Comparison of ENCODE assay signal across 8 cellular contexts in genomic region chr9:124257070-124257864, GRCh38. TPM values are rescaled to one million over a fixed set of nuclear protein-coding genes. Genes with fewer than 3 reads are reported as not detected.
DNase-seq lines count a peak whose midpoint lies in the region; ATAC-seq and TF ChIP-seq lines count a peak whose summit lies in the region.

No MANE protein-coding gene starts in this region.

- H4K20me1 ChIP-seq in fibroblast of lung (ENCODE audit: control insufficient read depth, extremely low read depth, insufficient read depth, low read length): no peaks in the 10 kb centered on the region

- no peaks in the 10 kb centered on the region for H3K27me3 ChIP-seq in Peyer's patch
- no peaks in the 10 kb centered on the region for H3K27me3 ChIP-seq in fibroblast of lung (ENCODE audit: control insufficient read depth, insufficient read depth, low read length)
- no peaks in the 10 kb centered on the region for H3K27me3 ChIP-seq in psoas muscle (ENCODE audit: insufficient read depth in 3 of 3, low read length in 2 of 3)

- H3K36me3 ChIP-seq in Peyer's patch (no peaks in the 10 kb centered on the region), fibroblast of lung (ENCODE audit: control insufficient read depth, insufficient read depth, low read length) (no peaks in the 10 kb centered on the region), psoas muscle (ENCODE audit: insufficient read depth in 1 of 2, low read depth in 1 of 2) (no peaks in the 10 kb centered on the region)

- H3K9me3 ChIP-seq in Peyer's patch (no peaks in the 10 kb centered on the region), fibroblast of lung (ENCODE audit: control insufficient read depth, insufficient read depth, low read depth, low read length) (no peaks in the 10 kb centered on the region), psoas muscle (no peaks in the 10 kb centered on the region)

- peak; percentile 1 for ATAC-seq in GM18502 (IDR thresholded peaks at IDR 0.05; ENCODE audit: poor library complexity, unreplicated experiment)
- ATAC-seq in psoas muscle: no peak

- TF ChIP-seq POLR2A in Peyer's patch (IDR thresholded peaks at IDR 0.05) (no peak), lower leg skin (IDR thresholded peaks at IDR 0.05) (no peak)

- 37 to 45% (median 37%) methylated on average over 27 to 32 of the region's 32 CpGs for WGBS in psoas muscle, 3 donors
- WGBS in lower leg skin, 2 donors: 42% methylated on average over 26 to 31 of the region's 32 CpGs

- TF ChIP-seq CTCF in Peyer's patch (IDR thresholded peaks at IDR 0.05) (no peak), fibroblast of lung (conservative IDR thresholded peaks at IDR 0.05 in 1 of 2, IDR thresholded peaks at IDR 0.05 in 1 of 2; ENCODE audit: low read depth in 1 of 2, low read length in 2 of 2) (no peak), psoas muscle (IDR thresholded peaks at IDR 0.05) (no peak), lower leg skin (IDR thresholded peaks at IDR 0.05) (no peak)

- H3K4me3 ChIP-seq in Peyer's patch (peak overlapping the region; percentile 28 to 98 (median 85)), fibroblast of lung (replicated peaks in 1 of 4; ENCODE audit: control extremely low read depth in 1 of 4, insufficient read depth in 1 of 4, low read depth in 3 of 4, low read length in 4 of 4) (peak overlapping the region; percentile 35 to 71 (median 54)), psoas muscle (peak overlapping the region; percentile 84), lower leg skin (ENCODE audit: low read depth, poor library complexity, severe bottlenecking) (no peak overlapping the region)

- H3K9ac ChIP-seq in fibroblast of lung (ENCODE audit: insufficient read depth, low read length): peak overlapping the region; percentile 45

- H3K27ac ChIP-seq in Peyer's patch (peak overlapping the region; percentile 8 to 96 (median 68)), fibroblast of lung (ENCODE audit: insufficient read depth, low read length) (peak overlapping the region; percentile 49), psoas muscle (no peak overlapping the region)

- peaks cover 42% of the 10 kb centered on the region for H3K79me2 ChIP-seq in fibroblast of lung (ENCODE audit: control insufficient read depth, insufficient read depth, low read length)

- intact Hi-C loops in psoas muscle (cut with DNase I): no loop called here
- intact Hi-C loops in lower leg skin (cut with DNase I; ENCODE audit: low total_unique reads): no loop called here

- H3K4me2 ChIP-seq in fibroblast of lung (ENCODE audit: extremely low read depth, insufficient read depth, low read length): peak overlapping the region; percentile 15

- peak overlapping the region; percentile 21 for H2AFZ ChIP-seq in fibroblast of lung (ENCODE audit: low read length)

- peak in 1 of 3 donors; percentile 45 for DNase-seq in Peyer's patch
- DNase-seq in fibroblast of lung (ENCODE audit: low read depth in 2 of 2): peak in 1 of 2 donors; percentile 58
- peak in 1 of 2 donors; percentile 48 for DNase-seq in psoas muscle
- no peak for DNase-seq in NCI-H1436 treated with DMSO at 0.1 percent for 48 hours (lab: John Stamatoyannopoulos, UW)
- DNase-seq in lower leg skin (ENCODE audit: low spot score in 2 of 2): no peak
- DNase-seq in midbrain (lab: John Stamatoyannopoulos, UW): no peak
- DNase-seq in cerebellum (ENCODE audit: low spot score): no peak

- H3K4me1 ChIP-seq in Peyer's patch: peaks cover 3 to 38% (median 8%) of the 10 kb centered on the region in 4 donors
- H3K4me1 ChIP-seq in fibroblast of lung (ENCODE audit: control insufficient read depth, extremely low read depth, insufficient read depth, low read length): peaks cover 30% of the 10 kb centered on the region
- H3K4me1 ChIP-seq in psoas muscle: peaks cover 27% of the 10 kb centered on the region

RNA-seq across cellular contexts. Expression of gene NEK6, which starts 0.5 kb away (rescaled TPM):
- total RNA-seq in Peyer's patch (10 to 100 TPM; 38.4 to 77.6 (median 46.9) TPM), fibroblast of lung (64.5 and 71.2 TPM in 2 replicates), psoas muscle (10 to 100 TPM in 2 of 4 donors, 1 to 10 TPM in 2; 5.3 to 16.0 (median 9.7) TPM), lower leg skin (10 to 100 TPM in 2 of 4 donors, 1 to 10 TPM in 2; 6.0 to 14.7 (median 9.1) TPM), cerebellum (18.9 TPM)
- polyA plus RNA-seq in fibroblast of lung (71.4 and 102 TPM in 2 replicates), psoas muscle (1 to 10 TPM; 2.0 to 4.7 (median 4.2) TPM)
- 55.8 and 75.3 TPM in 2 replicates for polyA plus RNA-seq in fibroblast of lung (2012)
- polyA minus RNA-seq in fibroblast of lung (ENCODE audit: low replicate concordance): 119 and 153 TPM in 2 replicates
